8 cellular contexts compared by ENCODE assay signal in genomic region chr17:57672205-57672632, GRCh38.
A peak's percentile ranks its signal among the peaks of the same experiment; 100 is the strongest.
DNase-seq lines count a peak whose midpoint lies in the region; ATAC-seq, FAIRE-seq and TF ChIP-seq lines count a peak whose summit lies in the region.

No MANE protein-coding gene starts in this region.

- no peak overlapping the region for H2BK120ac ChIP-seq in IMR-90 (ENCODE audit: low read depth, low read length)

- intact Hi-C loops in IMR-90 (cut with micrococcal nuclease): loop anchor here (1.0 to 10.0 kb wide), 6 partner anchors 75 to 541 kb away; partner anchors contain the start of gene MSI2

- H3K9me1 ChIP-seq in IMR-90 (ENCODE audit: insufficient read depth, low read length): peaks cover 9% of the 10 kb centered on the region; the same call in 1 of the 2 replicates
- H3K9me1 ChIP-seq in keratinocyte (ENCODE audit: control insufficient read depth, extremely low read depth, insufficient read depth, low read length): no peaks in the 10 kb centered on the region

- H3K9me3 ChIP-seq in IMR-90 (ENCODE audit: control insufficient read depth, insufficient read depth, low read length) (no peaks in the 10 kb centered on the region), keratinocyte (ENCODE audit: control insufficient read depth, low read depth, low read length) (no peaks in the 10 kb centered on the region)

- no peaks in the 10 kb centered on the region for H3K79me2 ChIP-seq in keratinocyte (ENCODE audit: control insufficient read depth, insufficient read depth, low read length)

- FAIRE-seq in keratinocyte (lab: Jason Lieb, UNC) (peak; percentile 90), GM12891 (lab: Jason Lieb, UNC) (no peak)

- in situ Hi-C loops in IMR-90 (cut with MboI; ENCODE audit: low sequenced_read_pairs): no loop called here

- no peak overlapping the region for H3K4me2 ChIP-seq in IMR-90 (ENCODE audit: low read depth, low read length)
- peak overlapping the region; percentile 63 for H3K4me2 ChIP-seq in keratinocyte (ENCODE audit: control insufficient read depth, extremely low read depth, insufficient read depth, low read depth, low read length)

- no peak overlapping the region for H4K5ac ChIP-seq in IMR-90 (ENCODE audit: low read depth, low read length)

- no peaks in the 10 kb centered on the region for H3K27me3 ChIP-seq in IMR-90 (ENCODE audit: control insufficient read depth, insufficient read depth, low read length)
- H3K27me3 ChIP-seq in keratinocyte (ENCODE audit: control insufficient read depth, extremely low read depth, insufficient read depth, low read length): no peaks in the 10 kb centered on the region

- H2BK20ac ChIP-seq in IMR-90 (ENCODE audit: low read depth, low read length): no peak overlapping the region

- TF ChIP-seq POLR2A in IMR-90 (IDR thresholded peaks at IDR 0.05; ENCODE audit: low read depth, low read length) (no peak), GM12891 (IDR thresholded peaks at IDR 0.05; ENCODE audit: low read depth, low read length) (no peak)

- H2AFZ ChIP-seq in IMR-90 (replicated peaks; ENCODE audit: low read length, poor library complexity) (peak overlapping the region; percentile 79), keratinocyte (ENCODE audit: control insufficient read depth, low read length) (no peak overlapping the region)

- no peak overlapping the region for H2AK9ac ChIP-seq in IMR-90 (replicated peaks; ENCODE audit: low read depth, low read length, poor library complexity)

- peaks cover 5% of the 10 kb centered on the region; the same call in 1 of the 2 replicates for H4K20me1 ChIP-seq in IMR-90 (ENCODE audit: insufficient read depth, low read length)
- H4K20me1 ChIP-seq in keratinocyte (ENCODE audit: control insufficient read depth, extremely low read depth, insufficient read depth, low read length): no peaks in the 10 kb centered on the region

- WGBS in IMR-90 (ENCODE audit: extremely low coverage in 2 of 2, insufficient read length in 1 of 2), 2 experiments: no CpG with 5 or more reads among the region's 6 CpGs

- no TSS peak for BruUV-seq in IMR-90 (replicated peaks; lab: Mats Ljungman, UMichigan)

- no peak overlapping the region for H3K4ac ChIP-seq in IMR-90 (ENCODE audit: low read depth, low read length)

- peaks cover 11% of the 10 kb centered on the region for H3K4me1 ChIP-seq in IMR-90 (ENCODE audit: control insufficient read depth, insufficient read depth, low read length)
- H3K4me1 ChIP-seq in keratinocyte (ENCODE audit: control insufficient read depth, extremely low read depth, insufficient read depth, low read length): peaks cover 31% of the 10 kb centered on the region

- H3K18ac ChIP-seq in IMR-90 (ENCODE audit: low read depth, low read length): no peak overlapping the region

- H4K91ac ChIP-seq in IMR-90 (ENCODE audit: insufficient read depth, low read depth, low read length): no peak overlapping the region

- no peak overlapping the region for H2AK5ac ChIP-seq in IMR-90 (ENCODE audit: low read depth, low read length)

- H3K14ac ChIP-seq in IMR-90 (replicated peaks; ENCODE audit: low read depth, low read length): no peak overlapping the region

- peaks cover 6% of the 10 kb centered on the region for H3K36me3 ChIP-seq in IMR-90 (ENCODE audit: control insufficient read depth, insufficient read depth, low read length)
- peaks cover 0 to 2% of the 10 kb centered on the region in 2 experiments for H3K36me3 ChIP-seq in keratinocyte (ENCODE audit: control insufficient read depth in 2 of 2, extremely low read depth in 1 of 2, insufficient read depth in 2 of 2, low read length in 2 of 2)

- H3K56ac ChIP-seq in IMR-90 (ENCODE audit: extremely low read depth, insufficient read depth, low read length): no peak overlapping the region

- ATAC-seq in IMR-90 (ENCODE audit: low read depth) (peak; percentile 62), HG03442 (IDR thresholded peaks at IDR 0.05; ENCODE audit: unreplicated experiment) (no peak), GM21367 (IDR thresholded peaks at IDR 0.05; ENCODE audit: unreplicated experiment) (no peak)

- CTCF ChIA-PET in AG04449 (lab: Yijun Ruan, JAX): interaction anchor here (0.6 to 10.8 kb wide), 83 partner anchors 8 to 543 kb away, joined by 3 to 188 read pairs (median 4); partner anchors contain the start of gene CCDC182
- CTCF ChIA-PET in IMR-90 (lab: Yijun Ruan, JAX): interaction anchor here (0.5 to 2.8 kb wide), 26 partner anchors 8 to 767 kb away, joined by 3 to 17 read pairs (median 5); no protein-coding TSS in a partner anchor

- POLR2A ChIA-PET in AG04449 (lab: Yijun Ruan, JAX): interaction anchor here (1.0 kb wide), 1 partner anchor 429 kb away, joined by 3 read pairs; no protein-coding TSS in a partner anchor
- POLR2A ChIA-PET in IMR-90 (lab: Charles Lee; ENCODE audit: unreplicated experiment): no interaction called here

- H3K9ac ChIP-seq in IMR-90 (ENCODE audit: low read depth, low read length) (no peak overlapping the region), keratinocyte (ENCODE audit: control insufficient read depth, extremely low read depth, insufficient read depth, low read length) (no peak overlapping the region)

- TF ChIP-seq CTCF in AG04449 (IDR thresholded peaks at IDR 0.05; ENCODE audit: insufficient read depth, low read length, missing control alignments) (no peak), IMR-90 (conservative IDR thresholded peaks at IDR 0.05; ENCODE audit: low read depth, low read length) (no peak), keratinocyte (optimal IDR thresholded peaks at IDR 0.05 in 1 of 3, IDR thresholded peaks at IDR 0.05 in 1 of 3, conservative IDR thresholded peaks at IDR 0.05 in 1 of 3; ENCODE audit: extremely low read depth in 1 of 3, insufficient read depth in 2 of 3, low read length in 3 of 3) (peak in 1 of 3 experiments; percentile 27)

- peak; percentile 47 for DNase-seq in AG04449 (ENCODE audit: low read depth, low spot score)
- DNase-seq in IMR-90: peak; percentile 51
- DNase-seq in activated CD8-positive, alpha-beta memory T cell treated with anti-CD3 and anti-CD28 coated beads, Interleukin-2, amount 50 U/mL, for 48 hours: peak; percentile 52
- DNase-seq in keratinocyte (ENCODE audit: low read depth, low spot score): peak; percentile 75
- no peak for DNase-seq in GM12891 (ENCODE audit: insufficient read length, low spot score)
- no peak for DNase-seq in medulla oblongata (ENCODE audit: extremely low spot score)

- H3K23ac ChIP-seq in IMR-90 (ENCODE audit: low read depth, low read length): no peak overlapping the region

- H3K79me1 ChIP-seq in IMR-90 (ENCODE audit: low read depth in 1 of 2, low read length in 2 of 2): no peaks in the 10 kb centered on the region

- no peak overlapping the region for H3K4me3 ChIP-seq in AG04449 (ENCODE audit: low read depth, low read length)
- no peak overlapping the region for H3K4me3 ChIP-seq in IMR-90 (ENCODE audit: insufficient read depth, low read depth, low read length)
- H3K4me3 ChIP-seq in keratinocyte (ENCODE audit: control insufficient read depth in 2 of 3, extremely low read depth in 1 of 3, insufficient read depth in 2 of 3, low read depth in 1 of 3, low read length in 3 of 3): no peak overlapping the region

- H3K27ac ChIP-seq in IMR-90 (ENCODE audit: insufficient read depth, low read length) (no peak overlapping the region), keratinocyte (ENCODE audit: control insufficient read depth, insufficient read depth, low read length) (peak overlapping the region; percentile 22)

- no peak overlapping the region for H2BK5ac ChIP-seq in IMR-90 (ENCODE audit: low read depth, low read length, poor library complexity, severe bottlenecking)

- dilution Hi-C loops in IMR-90 (cut with HindIII; ENCODE audit: low sequenced_read_pairs, unreplicated experiment) (no loop called here), keratinocyte (cut with MboI; ENCODE audit: extremely low pct_ligation_motif_present, low sequenced_read_pairs) (no loop called here)

- H2BK15ac ChIP-seq in IMR-90 (ENCODE audit: low read depth, low read length): no peak overlapping the region

- H4K8ac ChIP-seq in IMR-90 (ENCODE audit: low read depth in 2 of 2, low read length in 2 of 2): no peak overlapping the region

- TF ChIP-seq RAD21 in IMR-90 (IDR thresholded peaks at IDR 0.05; ENCODE audit: low read length): no peak

TF ChIP-seq in IMR-90, 13 proteins besides CTCF, POLR2A, EP300 and RAD21:
- TF ChIP-seq USF2 (IDR thresholded peaks at IDR 0.05; ENCODE audit: low read depth, low read length) (no peak), CEBPB (IDR thresholded peaks at IDR 0.05; ENCODE audit: low read depth, low read length) (peak; percentile 83)
TF ChIP-seq in IMR-90: peak in this region for 1.

TF ChIP-seq in GM12891, 5 proteins besides CTCF, POLR2A, EP300 and RAD21:
- TF ChIP-seq TAF1 (IDR thresholded peaks at IDR 0.05; ENCODE audit: low read depth, low read length): no peak
- TF ChIP-seq SPI1 (IDR thresholded peaks at IDR 0.05; ENCODE audit: low read depth, low read length): no peak
- TF ChIP-seq POLR2AphosphoS5 (IDR thresholded peaks at IDR 0.05; ENCODE audit: low read depth, low read length): no peak
- TF ChIP-seq POU2F2 (IDR thresholded peaks at IDR 0.05; ENCODE audit: low read depth, low read length): no peak
- no peak for TF ChIP-seq PAX5 (IDR thresholded peaks at IDR 0.05; ENCODE audit: insufficient read depth, low read length, severe bottlenecking)

Comparison
In these comparisons a context has a peak if more than half of its experiments do, and no peak if none do; other contexts are left out.
1. DNase-seq: peak in AG04449 (single experiment), IMR-90 (single experiment), activated CD8-positive, alpha-beta memory T cell treated with anti-CD3 and anti-CD28 coated beads, Interleukin-2, amount 50 U/mL, for 48 hours (single experiment) and keratinocyte (single experiment); none in GM12891 (single experiment) and medulla oblongata (single experiment).